ENCODE assay signal across 8 cellular contexts in genomic region chr5:132293066-132293991, GRCh38.
DNase-seq lines count a peak whose midpoint lies in the region; ATAC-seq and TF ChIP-seq lines count a peak whose summit lies in the region.

No MANE protein-coding gene starts in this region.

- peaks cover 5% of the 10 kb centered on the region for H3K4me1 ChIP-seq in iPS-18a (ENCODE audit: control insufficient read depth, low read depth, low read length)

- peak overlapping the region; percentile 82 for H3K9ac ChIP-seq in iPS-18a (ENCODE audit: low read length)

- H3K27ac ChIP-seq in brain microvascular endothelial cell (peak overlapping the region; percentile 94), iPS-18a (ENCODE audit: low read length) (peak overlapping the region; percentile 54)

- in situ Hi-C loops in brain microvascular endothelial cell (cut with HindIII; ENCODE audit: low pct_ligation_motif_present, low sequenced_read_pairs), result no loop called here

- H3K9me3 ChIP-seq in iPS-18a (ENCODE audit: control insufficient read depth, low read depth, low read length), result no peaks in the 10 kb centered on the region

- H3K4me3 ChIP-seq in brain microvascular endothelial cell (ENCODE audit: low read depth, low read length) (peak overlapping the region; percentile 80), iPS-18a (ENCODE audit: low read length) (peak overlapping the region; percentile 74), skeletal muscle cell (ENCODE audit: low read depth, low read length) (peak overlapping the region; percentile 75)

- ATAC-seq in HG03066 (IDR thresholded peaks at IDR 0.05; ENCODE audit: low read depth, unreplicated experiment), result peak; percentile 37

- no peaks in the 10 kb centered on the region for H3K36me3 ChIP-seq in brain microvascular endothelial cell (replicated peaks)
- H3K36me3 ChIP-seq in iPS-18a (ENCODE audit: control insufficient read depth, low read depth, low read length), result no peaks in the 10 kb centered on the region

- peak; percentile 59 for DNase-seq in NK-92 treated with Interleukin-12 subunit alpha and Interleukin-12 subunit beta, amount 100 ng/mL, for 24 hours (lab: John Stamatoyannopoulos, UW)
- DNase-seq in NK-92 (lab: John Stamatoyannopoulos, UW; ENCODE audit: unreplicated experiment), result no peak
- peak; percentile 54 for DNase-seq in NCI-H2107 treated with DMSO at 0.1 percent for 48 hours (lab: John Stamatoyannopoulos, UW; ENCODE audit: unreplicated experiment)
- peak; percentile 76 for DNase-seq in UCSD-AML1 (lab: John Stamatoyannopoulos, UW; ENCODE audit: unreplicated experiment)
- DNase-seq in brain microvascular endothelial cell, result peak; percentile 85
- DNase-seq in skeletal muscle cell (ENCODE audit: low read depth), result peak; percentile 86

- peak; percentile 27 for TF ChIP-seq CTCF in brain microvascular endothelial cell (IDR thresholded peaks at IDR 0.05; ENCODE audit: low read depth, low read length, missing control alignments)

- H3K27me3 ChIP-seq in brain microvascular endothelial cell (replicated peaks), result no peaks in the 10 kb centered on the region
- H3K27me3 ChIP-seq in iPS-18a (ENCODE audit: control insufficient read depth, insufficient read depth, low read length), result peaks cover 25% of the 10 kb centered on the region
